Comparison of ENCODE assay signal across 9 cellular contexts in the genomic region with DNA sequence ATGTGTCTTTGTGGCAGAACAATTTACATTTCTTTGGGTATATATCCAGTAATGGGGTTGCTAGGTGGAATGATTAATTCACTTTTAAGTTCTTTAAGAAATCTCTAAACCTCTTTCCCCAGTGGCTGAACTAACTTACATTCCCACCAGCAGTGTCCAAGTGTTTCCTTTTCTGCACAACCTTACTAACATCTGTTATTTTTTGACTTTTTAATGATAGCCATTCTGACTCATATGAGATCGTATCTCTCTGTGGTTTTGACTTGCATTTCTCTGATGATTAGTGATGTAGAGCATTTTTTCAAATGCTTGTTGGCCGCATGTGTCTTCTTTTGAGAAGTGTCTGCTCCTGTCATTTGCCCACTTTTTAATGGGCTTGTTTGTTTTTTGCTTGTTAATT. TPM values are rescaled to one million over a fixed set of nuclear protein-coding genes. Genes with fewer than 3 reads are reported as not detected.
DNase-seq lines count a peak whose midpoint lies in the region; ATAC-seq, FAIRE-seq and TF ChIP-seq lines count a peak whose summit lies in the region.
"Had no signal": no experiment of that assay in that cellular context is flagged by ENCODE, and none has a peak within 500 bp of the region (broad histone marks: within the 10 kb centered on the region; RNA-seq: fewer than 3 reads in every experiment).

No MANE protein-coding gene starts in this region.

- H3K27ac ChIP-seq in brain microvascular endothelial cell, result no peak overlapping the region

- in situ Hi-C loops in brain microvascular endothelial cell (cut with HindIII; ENCODE audit: low pct_ligation_motif_present, low sequenced_read_pairs), result no loop called here

- TF ChIP-seq CTCF in AG10803 (conservative IDR thresholded peaks at IDR 0.05; ENCODE audit: low read length) (peak; percentile 16; the same call in 1 of the 2 replicates), brain microvascular endothelial cell (IDR thresholded peaks at IDR 0.05; ENCODE audit: low read depth, low read length, missing control alignments) (no peak), Caco-2 (IDR thresholded peaks at IDR 0.05; ENCODE audit: insufficient read depth in 1 of 2, low read depth in 1 of 2, low read length in 1 of 2, severe bottlenecking in 1 of 2, unreplicated experiment in 1 of 2) (no peak)

- peaks cover 9% of the 10 kb centered on the region for H3K9me3 ChIP-seq in Caco-2

- H3K4me1 ChIP-seq in Caco-2, result no peaks in the 10 kb centered on the region

- intact Hi-C loops in Caco-2 (cut with micrococcal nuclease; ENCODE audit: unreplicated experiment), result no loop called here
- intact Hi-C loops in activated T-helper 2 cell treated with anti-CD3 and anti-CD28 coated beads, Interferon-gamma antibody, Interleukin-2, Interleukin-4, amounts not matched to agents 10 μg/mL and 5 μg/mL and 100 μg/mL, durations not matched to agents 14 hours and 24 hours and 36 hours (cut with micrococcal nuclease), result no loop called here

- no peak overlapping the region for H3K4me3 Mint-ChIP-seq in Caco-2 (ENCODE audit: unreplicated experiment)
- H3K4me3 Mint-ChIP-seq in activated T-helper 2 cell treated with anti-CD3 and anti-CD28 coated beads, Interferon-gamma antibody, Interleukin-2, Interleukin-4, amounts not matched to agents 10 μg/mL and 5 μg/mL and 100 μg/mL, durations not matched to agents 14 hours and 24 hours and 36 hours (ENCODE audit: low read depth), result no peak overlapping the region

- H3K36me3 ChIP-seq in brain microvascular endothelial cell (replicated peaks) (no peaks in the 10 kb centered on the region), Caco-2 (ENCODE audit: control insufficient read depth, insufficient read depth, low read length) (no peaks in the 10 kb centered on the region)

- DNase-seq in AG10803 (ENCODE audit: low read depth) (peak; percentile 84), brain microvascular endothelial cell (peak; percentile 63), Caco-2 (no peak), frontal cortex (ENCODE audit: low spot score in 2 of 2) (no peak)
- no peak for DNase-seq in activated T-helper 2 cell treated with anti-CD3 and anti-CD28 coated beads, Interferon-gamma antibody, Interleukin-2, Interleukin-4, amounts not matched to agents 10 μg/mL and 5 μg/mL and 100 μg/mL, durations not matched to agents 14 hours and 24 hours and 36 hours (ENCODE audit: low spot score)
- DNase-seq: NCI-H1694 treated with DMSO at 0.1 percent for 48 hours had no signal

- no peak for FAIRE-seq in frontal cortex (lab: Jason Lieb, UNC)

- no peaks in the 10 kb centered on the region for H3K27me3 Mint-ChIP-seq in Caco-2 (ENCODE audit: insufficient read depth, unreplicated experiment)
- peaks cover 6% of the 10 kb centered on the region for H3K27me3 Mint-ChIP-seq in activated T-helper 2 cell treated with anti-CD3 and anti-CD28 coated beads, Interferon-gamma antibody, Interleukin-2, Interleukin-4, amounts not matched to agents 10 μg/mL and 5 μg/mL and 100 μg/mL, durations not matched to agents 14 hours and 24 hours and 36 hours (ENCODE audit: low read depth)

- peaks cover 17% of the 10 kb centered on the region for H3K9me3 Mint-ChIP-seq in Caco-2 (ENCODE audit: unreplicated experiment)
- peaks cover 7% of the 10 kb centered on the region for H3K9me3 Mint-ChIP-seq in activated T-helper 2 cell treated with anti-CD3 and anti-CD28 coated beads, Interferon-gamma antibody, Interleukin-2, Interleukin-4, amounts not matched to agents 10 μg/mL and 5 μg/mL and 100 μg/mL, durations not matched to agents 14 hours and 24 hours and 36 hours

- POLR2A ChIA-PET in Caco-2 (lab: Charles Lee), result no interaction called here

- peak; percentile 50 for ATAC-seq in GM19467 (IDR thresholded peaks at IDR 0.05; ENCODE audit: unreplicated experiment)
- ATAC-seq in HG03442 (IDR thresholded peaks at IDR 0.05; ENCODE audit: unreplicated experiment), result peak; percentile 53
- ATAC-seq in HG02571 (IDR thresholded peaks at IDR 0.05; ENCODE audit: unreplicated experiment), result no peak

- peaks cover 11% of the 10 kb centered on the region for H3K36me3 Mint-ChIP-seq in Caco-2 (ENCODE audit: insufficient read depth, unreplicated experiment)
- H3K36me3 Mint-ChIP-seq in activated T-helper 2 cell treated with anti-CD3 and anti-CD28 coated beads, Interferon-gamma antibody, Interleukin-2, Interleukin-4, amounts not matched to agents 10 μg/mL and 5 μg/mL and 100 μg/mL, durations not matched to agents 14 hours and 24 hours and 36 hours (ENCODE audit: low read depth), result peaks cover 13% of the 10 kb centered on the region

- H3K4me3 ChIP-seq in AG10803 (ENCODE audit: low read length), result no peak overlapping the region
- H3K4me3 ChIP-seq in brain microvascular endothelial cell (ENCODE audit: low read depth, low read length), result no peak overlapping the region
- no peak overlapping the region for H3K4me3 ChIP-seq in Caco-2 (ENCODE audit: low read depth, low read length)

- no peaks in the 10 kb centered on the region for H3K4me1 Mint-ChIP-seq in Caco-2 (ENCODE audit: low read depth, unreplicated experiment)
- peaks cover 14% of the 10 kb centered on the region for H3K4me1 Mint-ChIP-seq in activated T-helper 2 cell treated with anti-CD3 and anti-CD28 coated beads, Interferon-gamma antibody, Interleukin-2, Interleukin-4, amounts not matched to agents 10 μg/mL and 5 μg/mL and 100 μg/mL, durations not matched to agents 14 hours and 24 hours and 36 hours (ENCODE audit: low read depth)

- H3K27me3 ChIP-seq in brain microvascular endothelial cell (replicated peaks), result no peaks in the 10 kb centered on the region
- no peaks in the 10 kb centered on the region for H3K27me3 ChIP-seq in Caco-2 (replicated peaks; ENCODE audit: control insufficient read depth, insufficient read depth, low read length)

- CTCF ChIA-PET in Caco-2 (lab: Charles Lee), result no interaction called here

- H3K27ac Mint-ChIP-seq in Caco-2 (ENCODE audit: unreplicated experiment), result no peak overlapping the region
- H3K27ac Mint-ChIP-seq in activated T-helper 2 cell treated with anti-CD3 and anti-CD28 coated beads, Interferon-gamma antibody, Interleukin-2, Interleukin-4, amounts not matched to agents 10 μg/mL and 5 μg/mL and 100 μg/mL, durations not matched to agents 14 hours and 24 hours and 36 hours, result no peak overlapping the region

- no TSS peak for BruUV-seq in Caco-2 (replicated peaks; lab: Mats Ljungman, UMichigan)

RNA-seq across cellular contexts. Expression of gene PTH2R, which starts 43.1 kb away (rescaled TPM):
- total RNA-seq in Caco-2 (2022), result 0.32 and 1.3 TPM in 2 replicates
- total RNA-seq in frontal cortex, result 3.3 TPM
- total RNA-seq in activated T-helper 2 cell treated with anti-CD3 and anti-CD28 coated beads, Interferon-gamma antibody, Interleukin-2, Interleukin-4, amounts not matched to agents 10 μg/mL and 5 μg/mL and 100 μg/mL, durations not matched to agents 14 hours and 24 hours and 36 hours, result 0.07 and 0.14 TPM in 2 replicates

Comparison
In these comparisons a context has a peak if more than half of its experiments do, and no peak if none do; other contexts are left out.
1. DNase-seq: peak in AG10803 (single experiment) and brain microvascular endothelial cell (single experiment); none in Caco-2 (0 of 2), frontal cortex (0 of 2) and activated T-helper 2 cell treated with anti-CD3 and anti-CD28 coated beads, Interferon-gamma antibody, Interleukin-2, Interleukin-4, amounts not matched to agents 10 μg/mL and 5 μg/mL and 100 μg/mL, durations not matched to agents 14 hours and 24 hours and 36 hours (single experiment).